21 cellular contexts compared by ENCODE assay signal in the genomic region with DNA sequence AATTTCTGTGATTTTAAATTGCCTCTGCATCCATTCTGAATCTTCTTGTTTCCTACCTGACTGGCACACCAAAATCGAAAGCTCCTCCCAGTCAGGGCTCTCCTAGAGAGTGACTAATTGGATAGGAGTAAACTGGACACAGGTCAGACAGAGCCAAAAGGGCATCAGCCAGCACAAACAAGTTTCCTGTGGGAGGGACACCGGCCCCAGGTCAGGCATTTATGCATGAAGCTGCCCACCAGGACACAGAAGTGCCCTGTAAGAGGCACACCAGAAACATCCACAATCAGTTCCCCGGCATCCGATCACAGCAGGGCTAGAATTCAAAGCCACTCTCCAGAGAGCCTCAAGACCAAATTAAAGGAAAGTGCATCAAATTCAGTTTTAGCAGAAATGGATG.
"Had no signal": no experiment of that assay in that cellular context is flagged by ENCODE, and none has a peak within 500 bp of the region (broad histone marks: within the 10 kb centered on the region; RNA-seq: fewer than 3 reads in every experiment).

No MANE protein-coding gene starts in this region.

- H3K27me3 ChIP-seq: colonic mucosa, right lobe of liver, tibial artery had no signal

- H3K4me1 ChIP-seq: colonic mucosa, right lobe of liver, tibial artery had no signal

- H3K4me3 ChIP-seq: colonic mucosa, heart right ventricle, right lobe of liver, skin epidermis, tibial artery had no signal

- H3K9me3 ChIP-seq: colonic mucosa, heart right ventricle, right lobe of liver, tibial artery had no signal

- ATAC-seq: activated T-cell treated with anti-CD3 and anti-CD28 coated beads, Interleukin-2, amount 50 U/mL, for 4 hours; heart right ventricle; left ventricle myocardium superior; T-helper 17 cell had no signal

- H3K36me3 ChIP-seq: colonic mucosa, heart right ventricle, right lobe of liver, tibial artery had no signal

- H3K27ac ChIP-seq: colonic mucosa, heart right ventricle, right lobe of liver, skin epidermis, tibial artery had no signal

- DNase-seq: activated CD4-positive, alpha-beta T cell treated with anti-CD3 and anti-CD28 coated beads for 4 hours; activated CD4-positive, alpha-beta T cell treated with anti-CD3 and anti-CD28 coated beads, Interleukin-2, amount 50 U/mL, for 48 hours; activated CD4-positive, CD25-positive, alpha-beta regulatory T cell; activated CD8-positive, alpha-beta memory T cell treated with anti-CD3 and anti-CD28 coated beads, Interleukin-2, amount 50 U/mL, for 48 hours; activated naive CD4-positive, alpha-beta T cell; activated naive CD8-positive, alpha-beta T cell treated with anti-CD3 and anti-CD28 coated beads, Interleukin-2, amount 10 ng/mL, durations not matched to agents 7 days and 5 days; activated T-cell treated with anti-CD3 and anti-CD28 coated beads, Interleukin-2, amount 50 U/mL, for 4 hours; amygdala; colonic mucosa; foreskin fibroblast; heart right ventricle; left ventricle myocardium superior; mammary epithelial cell; midbrain; posterior cingulate gyrus; right lobe of liver; stimulated activated CD4-positive, alpha-beta T cell treated with anti-CD3 and anti-CD28 coated beads, Interleukin-1b, Interleukin-23, amount 100 ng/mL, for 48 hours; substantia nigra; T-helper 17 cell; tibial artery had no signal
